Comparison of ENCODE assay signal across 9 cellular contexts in genomic region chrX:120755066-120755846, GRCh38.
DNase-seq lines count a peak whose midpoint lies in the region; ATAC-seq and TF ChIP-seq lines count a peak whose summit lies in the region.
"Had no signal": no experiment of that assay in that cellular context is flagged by ENCODE, and none has a peak within 500 bp of the region (broad histone marks: within the 10 kb centered on the region; RNA-seq: fewer than 3 reads in every experiment).

No MANE protein-coding gene starts in this region.

- dilution Hi-C loops in mammary epithelial cell (cut with HindIII; ENCODE audit: low sequenced_read_pairs) = no loop called here

- peaks cover 41% of the 10 kb centered on the region for H3K4me1 Mint-ChIP-seq in activated CD8-positive, alpha-beta T cell treated with anti-CD3 and anti-CD28 coated beads for 36 hours (ENCODE audit: low read depth)

- WGBS in gastroesophageal sphincter (ENCODE audit: low coverage in 1 of 2), 2 donors = 22 to 38% methylated on average over 1 of the region's 1 CpG
- WGBS in mammary epithelial cell (ENCODE audit: low coverage, missing lambda C conversion rate) = 82% methylated on average over 1 of the region's 1 CpG

- POLR2A ChIA-PET in GM10248 (lab: Yijun Ruan, JAX) = no interaction called here
- POLR2A ChIA-PET in activated CD8-positive, alpha-beta T cell treated with anti-CD3 and anti-CD28 coated beads for 36 hours (lab: Charles Lee) = no interaction called here

- no peak overlapping the region for H3K4me2 ChIP-seq in mammary epithelial cell (ENCODE audit: insufficient read depth, low read depth, low read length)

- no peaks in the 10 kb centered on the region for H4K20me1 ChIP-seq in mammary epithelial cell (ENCODE audit: insufficient read depth, low read length)

- H3K27ac Mint-ChIP-seq in activated CD8-positive, alpha-beta T cell treated with anti-CD3 and anti-CD28 coated beads for 36 hours = peak overlapping the region; percentile 66

- H3K4me3 ChIP-seq in right atrium auricular region (no peak overlapping the region), gastroesophageal sphincter (no peak overlapping the region), mammary epithelial cell (replicated peaks in 1 of 3; ENCODE audit: insufficient read depth in 1 of 3, low read depth in 2 of 3, low read length in 3 of 3) (no peak overlapping the region)

- no peak for TF ChIP-seq CTCF in GM10248 (IDR thresholded peaks at IDR 0.05; ENCODE audit: control extremely low read depth, extremely low read depth, low read depth, missing control alignments)
- no peak for TF ChIP-seq CTCF in activated CD8-positive, alpha-beta T cell treated with anti-CD3 and anti-CD28 coated beads for 36 hours (IDR thresholded peaks at IDR 0.05)
- TF ChIP-seq CTCF in right atrium auricular region (IDR thresholded peaks at IDR 0.05) = no peak
- no peak for TF ChIP-seq CTCF in gastroesophageal sphincter (IDR thresholded peaks at IDR 0.05)
- TF ChIP-seq CTCF in mammary epithelial cell (conservative IDR thresholded peaks at IDR 0.05 in 1 of 2, IDR thresholded peaks at IDR 0.05 in 1 of 2; ENCODE audit: extremely low read depth in 1 of 2, insufficient read depth in 1 of 2, low read depth in 1 of 2, low read length in 2 of 2) = no peak

- peak; percentile 72 for ATAC-seq in GM21381 (IDR thresholded peaks at IDR 0.05; ENCODE audit: unreplicated experiment)
- ATAC-seq in HG03571 (IDR thresholded peaks at IDR 0.05; ENCODE audit: unreplicated experiment) = peak; percentile 81
- no peak for ATAC-seq in activated CD8-positive, alpha-beta T cell treated with anti-CD3 and anti-CD28 coated beads for 36 hours
- no peak for ATAC-seq in gastroesophageal sphincter

- no peaks in the 10 kb centered on the region for H3K9me3 Mint-ChIP-seq in activated CD8-positive, alpha-beta T cell treated with anti-CD3 and anti-CD28 coated beads for 36 hours

- no peak overlapping the region for H3K9ac ChIP-seq in mammary epithelial cell (ENCODE audit: insufficient read depth, low read length)

- in situ Hi-C loops in mammary epithelial cell (cut with MboI; ENCODE audit: low sequenced_read_pairs in 2 of 2) = loop anchor here in 1 of 2 donors (25.0 kb wide), 1 partner anchor 243 kb away; no protein-coding TSS in a partner anchor

- H3K9me3 ChIP-seq in right atrium auricular region (no peaks in the 10 kb centered on the region), gastroesophageal sphincter (no peaks in the 10 kb centered on the region), mammary epithelial cell (replicated peaks; ENCODE audit: insufficient read depth, low read length) (no peaks in the 10 kb centered on the region)

- no peaks in the 10 kb centered on the region for H3K79me2 ChIP-seq in mammary epithelial cell (ENCODE audit: insufficient read depth, low read length)

- no peaks in the 10 kb centered on the region for H3K27me3 ChIP-seq in right atrium auricular region
- no peaks in the 10 kb centered on the region for H3K27me3 ChIP-seq in gastroesophageal sphincter
- no peaks in the 10 kb centered on the region for H3K27me3 ChIP-seq in mammary epithelial cell (ENCODE audit: insufficient read depth, low read length)

- H3K4me3 Mint-ChIP-seq in activated CD8-positive, alpha-beta T cell treated with anti-CD3 and anti-CD28 coated beads for 36 hours = no peak overlapping the region

- no peak for TF ChIP-seq EP300 in gastroesophageal sphincter (IDR thresholded peaks at IDR 0.05)

- DNase-seq in GM10248 (ENCODE audit: extremely low spot score) = peak; percentile 15
- peak; percentile 16 for DNase-seq in activated CD8-positive, alpha-beta T cell treated with anti-CD3 and anti-CD28 coated beads for 36 hours
- DNase-seq in SIG-M5 (lab: John Stamatoyannopoulos, UW) = no peak
- no peak for DNase-seq in right atrium auricular region (ENCODE audit: low spot score)
- DNase-seq in mammary epithelial cell = no peak
- DNase-seq: trophoblast cell had no signal

- H3K36me3 ChIP-seq in right atrium auricular region = no peaks in the 10 kb centered on the region
- H3K36me3 ChIP-seq in gastroesophageal sphincter = no peaks in the 10 kb centered on the region
- no peaks in the 10 kb centered on the region for H3K36me3 ChIP-seq in mammary epithelial cell (ENCODE audit: insufficient read depth, low read length)

- H3K4me1 ChIP-seq in right atrium auricular region (no peaks in the 10 kb centered on the region), gastroesophageal sphincter (no peaks in the 10 kb centered on the region), mammary epithelial cell (ENCODE audit: insufficient read depth, low read length) (no peaks in the 10 kb centered on the region)

- no peaks in the 10 kb centered on the region for H3K36me3 Mint-ChIP-seq in activated CD8-positive, alpha-beta T cell treated with anti-CD3 and anti-CD28 coated beads for 36 hours (ENCODE audit: low read depth)

- CTCF ChIA-PET in GM10248 (lab: Yijun Ruan, JAX) = no interaction called here
- CTCF ChIA-PET in activated CD8-positive, alpha-beta T cell treated with anti-CD3 and anti-CD28 coated beads for 36 hours (lab: Charles Lee) = no interaction called here
- CTCF ChIA-PET in mammary epithelial cell (lab: Charles Lee; ENCODE audit: low non-redundant PET) = no interaction called here

- intact Hi-C loops in activated CD8-positive, alpha-beta T cell treated with anti-CD3 and anti-CD28 coated beads for 36 hours (cut with micrococcal nuclease) = no loop called here
- intact Hi-C loops in mammary epithelial cell (cut with micrococcal nuclease) = no loop called here

- H3K27me3 Mint-ChIP-seq in activated CD8-positive, alpha-beta T cell treated with anti-CD3 and anti-CD28 coated beads for 36 hours = no peaks in the 10 kb centered on the region

- no TSS peak for BruUV-seq in mammary epithelial cell (replicated peaks; lab: Mats Ljungman, UMichigan)

- TF ChIP-seq POLR2A in gastroesophageal sphincter (IDR thresholded peaks at IDR 0.05) = no peak

- H2AFZ ChIP-seq in mammary epithelial cell (ENCODE audit: low read depth, low read length) = no peak overlapping the region

- H3K27ac ChIP-seq in right atrium auricular region = no peak overlapping the region
- no peak overlapping the region for H3K27ac ChIP-seq in gastroesophageal sphincter
- H3K27ac ChIP-seq in mammary epithelial cell (ENCODE audit: insufficient read depth, low read depth, low read length) = no peak overlapping the region

Comparison
In these comparisons a context has a peak if more than half of its experiments do, and no peak if none do; other contexts are left out.
1. DNase-seq: peak in GM10248 (single experiment) and activated CD8-positive, alpha-beta T cell treated with anti-CD3 and anti-CD28 coated beads for 36 hours (single experiment); none in SIG-M5 (single experiment), right atrium auricular region (single experiment) and mammary epithelial cell (single experiment).
2. ATAC-seq: peak in GM21381 (single experiment) and HG03571 (single experiment); none in activated CD8-positive, alpha-beta T cell treated with anti-CD3 and anti-CD28 coated beads for 36 hours (single experiment) and gastroesophageal sphincter (single experiment).